ENCODE assay signal across 19 cellular contexts in genomic region chr7:7757576-7757975, GRCh38.
"Had no signal": no experiment of that assay in that cellular context is flagged by ENCODE, and none has a peak within 500 bp of the region (broad histone marks: within the 10 kb centered on the region; RNA-seq: fewer than 3 reads in every experiment).

No MANE protein-coding gene starts in this region.

- H3K27ac ChIP-seq: esophagus squamous epithelium, neutrophil, pancreas, right lobe of liver, thoracic aorta, tibial nerve, upper lobe of right lung, uterus had no signal

- DNase-seq: cerebellar nuclear complex; cortex of kidney; effector memory CD8-positive, alpha-beta T cell; erythroblast; esophagus squamous epithelium; hypothalamus; kidney; mesenchymal stem cell; natural killer cell; pancreas; retina; right lobe of liver; stimulated activated CD4-positive, alpha-beta T cell treated with anti-CD3 and anti-CD28 coated beads, Interleukin-2, amount 100 ng/mL, for 24 hours; stimulated activated CD4-positive, alpha-beta T cell treated with anti-CD3 and anti-CD28 coated beads, Interleukin-4, amount 100 ng/mL, for 24 hours; upper lobe of right lung; uterus had no signal

- H3K9me3 ChIP-seq: esophagus squamous epithelium, neutrophil, pancreas, right lobe of liver, thoracic aorta, tibial nerve, upper lobe of right lung, uterus had no signal

- H3K4me1 ChIP-seq: uterus had no signal

- H3K36me3 ChIP-seq: esophagus squamous epithelium, neutrophil, pancreas, right lobe of liver, thoracic aorta, tibial nerve, upper lobe of right lung, uterus had no signal

- H3K27me3 ChIP-seq: esophagus squamous epithelium, neutrophil, pancreas, right lobe of liver, tibial nerve, upper lobe of right lung, uterus had no signal

- H3K4me3 ChIP-seq: esophagus squamous epithelium, pancreas, right lobe of liver, thoracic aorta, tibial nerve, upper lobe of right lung, uterus had no signal
